In the genomic region with DNA sequence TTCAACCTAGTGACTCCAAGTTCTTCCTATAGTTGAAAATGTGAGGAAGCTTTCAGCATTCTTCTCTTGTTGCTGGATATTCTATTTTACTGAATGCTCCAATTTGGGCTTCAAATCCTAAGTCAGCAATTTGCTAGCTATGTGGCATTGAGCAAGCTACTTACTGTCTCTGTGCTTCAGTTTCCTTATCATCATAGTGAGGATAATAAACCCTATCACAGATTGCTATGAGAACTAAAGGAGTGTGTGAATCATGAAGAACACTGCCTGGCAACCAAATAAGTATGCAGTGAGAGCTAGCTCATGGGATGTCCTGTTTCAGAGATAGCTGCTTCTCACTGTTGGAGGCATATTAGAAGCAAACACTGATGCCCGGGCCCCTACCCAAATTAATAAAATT, we compare ENCODE assay signal across 19 cellular contexts.
DNase-seq lines count a peak whose midpoint lies in the region; ATAC-seq, FAIRE-seq and TF ChIP-seq lines count a peak whose summit lies in the region.
"Had no signal": no experiment of that assay in that cellular context is flagged by ENCODE, and none has a peak within 500 bp of the region (broad histone marks: within the 10 kb centered on the region; RNA-seq: fewer than 3 reads in every experiment).

No MANE protein-coding gene starts in this region.

- peaks cover 2% of the 10 kb centered on the region for H3K9me3 Mint-ChIP-seq in astrocyte (ENCODE audit: unreplicated experiment)
- H3K9me3 Mint-ChIP-seq in activated T-cell treated with anti-CD3 and anti-CD28 coated beads, Interleukin-2, amount 50 U/mL, for 72 hours = peaks cover 0 to 3% of the 10 kb centered on the region in 2 donors
- H3K9me3 Mint-ChIP-seq: activated naive CD4-positive, alpha-beta T cell treated with anti-CD3 and anti-CD28 coated beads for 36 hours had no signal

- no peak overlapping the region for H3K4me3 Mint-ChIP-seq in astrocyte (ENCODE audit: unreplicated experiment)
- no peak overlapping the region for H3K4me3 Mint-ChIP-seq in activated T-cell treated with anti-CD3 and anti-CD28 coated beads, Interleukin-2, amount 50 U/mL, for 72 hours
- H3K4me3 Mint-ChIP-seq: activated naive CD4-positive, alpha-beta T cell treated with anti-CD3 and anti-CD28 coated beads for 36 hours; CD8-positive, alpha-beta T cell; memory B cell; nephron; T-helper 17 cell had no signal

- H4K20me1 ChIP-seq in astrocyte (ENCODE audit: insufficient read depth, low read length) = no peaks in the 10 kb centered on the region

- H3K27ac Mint-ChIP-seq in astrocyte (ENCODE audit: unreplicated experiment) = peak overlapping the region; percentile 34
- H3K27ac Mint-ChIP-seq in activated T-cell treated with anti-CD3 and anti-CD28 coated beads, Interleukin-2, amount 50 U/mL, for 72 hours = no peak overlapping the region
- H3K27ac Mint-ChIP-seq: activated naive CD4-positive, alpha-beta T cell treated with anti-CD3 and anti-CD28 coated beads for 36 hours; CD8-positive, alpha-beta T cell; memory B cell; nephron; T-helper 17 cell had no signal

- H3K4me3 ChIP-seq in astrocyte (ENCODE audit: insufficient read depth, low read depth, low read length) = no peak overlapping the region
- H3K4me3 ChIP-seq: gastrocnemius medialis had no signal

- FAIRE-seq in H54 (lab: Jason Lieb, UNC) (peak; percentile 98), astrocyte (lab: Jason Lieb, UNC) (no peak)

- peak overlapping the region; percentile 11 for H3K27ac ChIP-seq in astrocyte (ENCODE audit: low read depth, low read length)
- no peak overlapping the region for H3K27ac ChIP-seq in foreskin keratinocyte
- H3K27ac ChIP-seq: gastrocnemius medialis had no signal

- no peaks in the 10 kb centered on the region for H3K27me3 ChIP-seq in astrocyte (ENCODE audit: insufficient read depth, low read length)
- no peaks in the 10 kb centered on the region for H3K27me3 ChIP-seq in foreskin keratinocyte
- H3K27me3 ChIP-seq: gastrocnemius medialis had no signal

- no peak overlapping the region for H3K9ac ChIP-seq in astrocyte (ENCODE audit: low read length)

- TF ChIP-seq CTCF in astrocyte (IDR thresholded peaks at IDR 0.05; ENCODE audit: insufficient read depth, low read depth, low read length) = no peak
- TF ChIP-seq CTCF in foreskin keratinocyte (conservative IDR thresholded peaks at IDR 0.05) = no peak

- no peaks in the 10 kb centered on the region for H3K36me3 Mint-ChIP-seq in astrocyte (ENCODE audit: low read depth, unreplicated experiment)
- no peaks in the 10 kb centered on the region for H3K36me3 Mint-ChIP-seq in activated T-cell treated with anti-CD3 and anti-CD28 coated beads, Interleukin-2, amount 50 U/mL, for 72 hours (ENCODE audit: insufficient read depth in 2 of 2)
- H3K36me3 Mint-ChIP-seq: CD8-positive, alpha-beta T cell; memory B cell had no signal

- H3K79me2 ChIP-seq in astrocyte (ENCODE audit: insufficient read depth, low read length) = no peaks in the 10 kb centered on the region

- H3K27me3 Mint-ChIP-seq in astrocyte (ENCODE audit: low read depth, unreplicated experiment) = no peaks in the 10 kb centered on the region
- H3K27me3 Mint-ChIP-seq in activated T-cell treated with anti-CD3 and anti-CD28 coated beads, Interleukin-2, amount 50 U/mL, for 72 hours (ENCODE audit: low read depth) = no peaks in the 10 kb centered on the region
- H3K27me3 Mint-ChIP-seq: memory B cell, T-helper 17 cell had no signal

- no peaks in the 10 kb centered on the region for H3K36me3 ChIP-seq in astrocyte (ENCODE audit: insufficient read depth, low read length)
- H3K36me3 ChIP-seq: gastrocnemius medialis had no signal

- H3K9me3 ChIP-seq in astrocyte (ENCODE audit: insufficient read depth, low read depth, low read length) = no peaks in the 10 kb centered on the region
- H3K9me3 ChIP-seq: gastrocnemius medialis had no signal

- H3K4me1 ChIP-seq in astrocyte (ENCODE audit: insufficient read depth, low read length) (peaks cover 5% of the 10 kb centered on the region), foreskin keratinocyte (no peaks in the 10 kb centered on the region)
- H3K4me1 ChIP-seq: gastrocnemius medialis had no signal

- peaks cover 7% of the 10 kb centered on the region for H3K4me1 Mint-ChIP-seq in astrocyte (ENCODE audit: low read depth, unreplicated experiment)
- no peaks in the 10 kb centered on the region for H3K4me1 Mint-ChIP-seq in activated T-cell treated with anti-CD3 and anti-CD28 coated beads, Interleukin-2, amount 50 U/mL, for 72 hours (ENCODE audit: low read depth)
- H3K4me1 Mint-ChIP-seq: memory B cell, nephron, T-helper 17 cell had no signal

- H3K4me2 ChIP-seq in astrocyte (ENCODE audit: low read length) = peak overlapping the region; percentile 4

- H2AFZ ChIP-seq in astrocyte (ENCODE audit: low read depth, low read length) = peak overlapping the region; percentile 45

- no peak for TF ChIP-seq POLR2A in H54 (IDR thresholded peaks at IDR 0.05; ENCODE audit: low read depth, low read length)

- peak; percentile 62 for ATAC-seq in foreskin keratinocyte
- no peak for ATAC-seq in activated T-cell treated with anti-CD3 and anti-CD28 coated beads, Interleukin-2, amount 50 U/mL, for 72 hours (replicated peaks in 1 of 2)
- ATAC-seq: CD8-positive, alpha-beta T cell; gastrocnemius medialis; T-helper 17 cell had no signal

- DNase-seq in A172 (ENCODE audit: low spot score) (peak; percentile 71), H54 (ENCODE audit: insufficient read length, low spot score) (no peak), astrocyte (ENCODE audit: low read depth) (peak; percentile 75), foreskin keratinocyte (peak; percentile 36 to 56), SIG-M5 (lab: John Stamatoyannopoulos, UW) (no peak), ecto neural progenitor cell (ENCODE audit: low spot score) (no peak)
- DNase-seq in activated CD4-positive, CD25-positive, alpha-beta regulatory T cell (lab: John Stamatoyannopoulos, UW) = no peak
- no peak for DNase-seq in activated T-cell treated with anti-CD3 and anti-CD28 coated beads, Interleukin-2, amount 50 U/mL, for 72 hours
- DNase-seq: 8988T; activated naive CD4-positive, alpha-beta T cell treated with anti-CD3 and anti-CD28 coated beads for 36 hours; CD8-positive, alpha-beta T cell; DMS79; effector CD4-positive, alpha-beta T cell; gastrocnemius medialis; NCI-H1436 treated with DMSO at 0.1 percent for 48 hours; stimulated activated naive CD4-positive, alpha-beta T cell treated with Interleukin-2 at 50 U/mL for 16 hours; T-helper 17 cell had no signal

Comparison
In these comparisons a context has a peak if more than half of its experiments do, and no peak if none do; other contexts are left out.
1. DNase-seq: peak in A172 (single experiment), astrocyte (single experiment) and foreskin keratinocyte (2 of 2); none in H54 (single experiment), activated CD4-positive, CD25-positive, alpha-beta regulatory T cell (0 of 4), SIG-M5 (single experiment), ecto neural progenitor cell (single experiment) and activated T-cell treated with anti-CD3 and anti-CD28 coated beads, Interleukin-2, amount 50 U/mL, for 72 hours (0 of 2).